32 cellular contexts compared by ENCODE assay signal in genomic region chr2:157923598-157923997, GRCh38.
"Had no signal": no experiment of that assay in that cellular context is flagged by ENCODE, and none has a peak within 500 bp of the region (broad histone marks: within the 10 kb centered on the region; RNA-seq: fewer than 3 reads in every experiment).

No MANE protein-coding gene starts in this region.

- H3K27me3 ChIP-seq: brain microvascular endothelial cell had no signal

- ATAC-seq: activated CD8-positive, alpha-beta memory T cell treated with anti-CD3 and anti-CD28 coated beads, Interleukin-2, amount 10 ng/mL, durations not matched to agents 7 days and 5 days had no signal

- H3K27ac ChIP-seq: brain microvascular endothelial cell, PC-9, SK-N-MC, WERI-Rb-1 had no signal

- DNase-seq: activated CD4-positive, alpha-beta memory T cell treated with anti-CD3 and anti-CD28 coated beads, Interleukin-2, amount 10 ng/mL, durations not matched to agents 7 days and 5 days; activated CD4-positive, alpha-beta T cell treated with anti-CD3 and anti-CD28 coated beads for 1 hour; activated CD4-positive, alpha-beta T cell treated with anti-CD3 and anti-CD28 coated beads for 48 hours; activated CD4-positive, CD25-positive, alpha-beta regulatory T cell; activated CD8-positive, alpha-beta memory T cell treated with anti-CD3 and anti-CD28 coated beads for 24 hours; activated CD8-positive, alpha-beta memory T cell treated with anti-CD3 and anti-CD28 coated beads, Interleukin-2, amount 10 ng/mL, durations not matched to agents 7 days and 5 days; activated CD8-positive, alpha-beta memory T cell treated with anti-CD3 and anti-CD28 coated beads, Interleukin-2, amount 50 U/mL, for 48 hours; activated effector memory CD4-positive, alpha-beta T cell treated with Interleukin-2 at 50 U/mL for 16 hours; activated naive CD4-positive, alpha-beta T cell treated with anti-CD3 and anti-CD28 coated beads, Interleukin-2, amount 10 ng/mL, durations not matched to agents 7 days and 5 days; activated T-cell treated with anti-CD3 and anti-CD28 coated beads, Interleukin-2, amount 50 U/mL, for 48 hours; amniotic stem cell; aorta; brain microvascular endothelial cell; central memory CD4-positive, alpha-beta T cell; Kasumi-1; MM.1S; MV-4-11; NCI-H1092; NCI-H146; NCI-H187; NCI-H2029 treated with DMSO at 0.1 percent for 48 hours; NCI-H2107; NCI-H2171; NCI-H510A; NCI-H748 treated with DMSO at 0.1 percent for 48 hours; NK-92 treated with Interleukin-12 subunit alpha and Interleukin-12 subunit beta, amount 100 ng/mL, for 24 hours; PC-9; Right ventricle myocardium superior; T1000; WERI-Rb-1 had no signal

- FAIRE-seq: RCC 7860 had no signal

- H3K4me2 ChIP-seq: PC-9 had no signal

- H2AFZ ChIP-seq: PC-9 had no signal

- H3K4me3 ChIP-seq: PC-9, SK-N-MC had no signal

- H3K36me3 ChIP-seq: brain microvascular endothelial cell, WERI-Rb-1 had no signal
